In genomic region chr5:73623060-73623459, GRCh38 we compare ENCODE assay signal across 16 cellular contexts. TPM values are rescaled to one million over a fixed set of nuclear protein-coding genes. Genes with fewer than 3 reads are reported as not detected.
A peak's percentile ranks its signal among the peaks of the same experiment; 100 is the strongest.
DNase-seq lines count a peak whose midpoint lies in the region; ATAC-seq, FAIRE-seq and TF ChIP-seq lines count a peak whose summit lies in the region.
"Had no signal": no experiment of that assay in that cellular context is flagged by ENCODE, and none has a peak within 500 bp of the region (broad histone marks: within the 10 kb centered on the region; RNA-seq: fewer than 3 reads in every experiment).

No MANE protein-coding gene starts in this region.

- H3K4me1 ChIP-seq in Panc1 (ENCODE audit: control insufficient read depth, insufficient read depth, low read length) (peaks cover 33% of the 10 kb centered on the region), K562 (replicated peaks in 1 of 2; ENCODE audit: control insufficient read depth in 2 of 2, insufficient read depth in 2 of 2, low read length in 2 of 2) (peaks cover 0 to 10% of the 10 kb centered on the region in 2 experiments; a peak in 1 of 5 replicates), osteoblast (ENCODE audit: insufficient read depth, low read length) (no peaks in the 10 kb centered on the region)

- whole genome bisulfite sequencing in K562 (ENCODE audit: insufficient coverage, low coverage, missing lambda C conversion rate): 3% methylated on average over 2 of the region's 2 CpGs

- CTCF ChIA-PET in Panc1 (lab: Charles Lee) (no interaction called here), K562 (lab: Yijun Ruan, JAX; ENCODE audit: low intra/inter-chr PET ratio) (no interaction called here)

- H4K20me1 ChIP-seq in K562 (replicated peaks; ENCODE audit: control insufficient read depth, insufficient read depth, low read length) (no peaks in the 10 kb centered on the region), osteoblast (ENCODE audit: insufficient read depth, low read length) (no peaks in the 10 kb centered on the region)

- in situ Hi-C loops in Panc1 (cut with HindIII; ENCODE audit: low pct_unique_long_range_greater_than_20kb, low sequenced_read_pairs) (no loop called here), K562 (cut with MboI) (no loop called here)

- H3K27ac ChIP-seq in Panc1 (ENCODE audit: low read length) (peak overlapping the region; percentile 98; the same call in 1 of the 2 replicates), K562 (ENCODE audit: extremely low read depth, low read depth, low read length) (no peak overlapping the region), osteoblast (ENCODE audit: low read depth, low read length) (no peak overlapping the region)
- H3K27ac ChIP-seq: C4-2B had no signal

- TF ChIP-seq POLR2A in K562 (conservative IDR thresholded peaks at IDR 0.05): no peak

- H3K9me3 ChIP-seq in Panc1 (ENCODE audit: control insufficient read depth, insufficient read depth, low read depth, low read length): no peaks in the 10 kb centered on the region
- no peaks in the 10 kb centered on the region for H3K9me3 ChIP-seq in K562 (replicated peaks; ENCODE audit: control insufficient read depth, insufficient read depth, low read depth, low read length)
- no peaks in the 10 kb centered on the region for H3K9me3 ChIP-seq in osteoblast (ENCODE audit: low read depth, low read length)

- H2AFZ ChIP-seq in K562 (ENCODE audit: low read depth, low read length) (no peak overlapping the region), osteoblast (ENCODE audit: low read length) (no peak overlapping the region)

- H3K4me3 ChIP-seq in Panc1 (ENCODE audit: low read depth in 2 of 2, low read length in 2 of 2) (no peak overlapping the region), K562 (no peak overlapping the region), osteoblast (ENCODE audit: insufficient read depth, low read length) (no peak overlapping the region)

- POLR2A ChIA-PET in Panc1 (lab: Charles Lee) (interaction anchor here (0.6 kb wide), 1 partner anchor 31 kb away, joined by 3 read pairs; no protein-coding TSS in a partner anchor), K562 (lab: Yijun Ruan, JAX) (no interaction called here)

- no peak for FAIRE-seq in K562 (lab: Jason Lieb, UNC)
- no peak for FAIRE-seq in D721Med (lab: Jason Lieb, UNC)
- FAIRE-seq: A204.1, HTR-8/SVneo had no signal

- intact Hi-C loops in Panc1 (cut with micrococcal nuclease; ENCODE audit: unreplicated experiment): no loop called here
- intact Hi-C loops in K562 (cut with micrococcal nuclease): no loop called here

- ATAC-seq in Panc1 (no peak), K562 (no peak)

- H3K9ac ChIP-seq in K562 (ENCODE audit: insufficient read depth in 1 of 2, low read depth in 2 of 2, low read length in 2 of 2): no peak overlapping the region

- TF ChIP-seq RAD21 in K562 (CRISPR knock-in tag; conservative IDR thresholded peaks at IDR 0.05 in 1 of 2, IDR thresholded peaks at IDR 0.05 in 1 of 2): no peak

- BruUV-seq in Panc1 (replicated peaks; lab: Mats Ljungman, UMichigan) (no TSS peak), K562 (replicated peaks; lab: Mats Ljungman, UMichigan) (no TSS peak)

- H3K79me2 ChIP-seq in K562 (ENCODE audit: control insufficient read depth, insufficient read depth, low read length) (no peaks in the 10 kb centered on the region), osteoblast (ENCODE audit: insufficient read depth, low read length) (peaks cover 21% of the 10 kb centered on the region)

- H3K27me3 ChIP-seq in Panc1 (ENCODE audit: control insufficient read depth, insufficient read depth, low read length): no peaks in the 10 kb centered on the region
- peaks cover 25 to 29% of the 10 kb centered on the region in 2 experiments for H3K27me3 ChIP-seq in K562 (ENCODE audit: control insufficient read depth in 2 of 2, insufficient read depth in 2 of 2, low read length in 2 of 2)
- H3K27me3 ChIP-seq in osteoblast (ENCODE audit: insufficient read depth, low read length): no peaks in the 10 kb centered on the region

- H3K4me2 ChIP-seq in K562 (ENCODE audit: insufficient read depth, low read length): no peak overlapping the region
- no peak overlapping the region for H3K4me2 ChIP-seq in osteoblast (ENCODE audit: insufficient read depth, low read length)

- H3K9me1 ChIP-seq in K562 (ENCODE audit: control insufficient read depth, insufficient read depth, low read length): no peaks in the 10 kb centered on the region

- TF ChIP-seq EP300 in K562 (IDR thresholded peaks at IDR 0.05; ENCODE audit: low read length): no peak

- H3K36me3 ChIP-seq in Panc1 (ENCODE audit: control insufficient read depth, insufficient read depth, low read length) (no peaks in the 10 kb centered on the region), K562 (ENCODE audit: control insufficient read depth, insufficient read depth, low read length) (no peaks in the 10 kb centered on the region), osteoblast (ENCODE audit: insufficient read depth, low read length) (no peaks in the 10 kb centered on the region)

- TF ChIP-seq CTCF in Panc1 (IDR thresholded peaks at IDR 0.05): no peak
- no peak for TF ChIP-seq CTCF in K562 (IDR thresholded peaks at IDR 0.05 in 2 of 3, conservative IDR thresholded peaks at IDR 0.05 in 1 of 3; ENCODE audit: insufficient read depth in 2 of 3, low read depth in 1 of 3, low read length in 3 of 3)
- TF ChIP-seq CTCF in osteoblast (IDR thresholded peaks at IDR 0.05; ENCODE audit: extremely low read depth, low read depth, low read length): no peak
- TF ChIP-seq CTCF in D721Med (IDR thresholded peaks at IDR 0.05; ENCODE audit: insufficient read depth, missing control alignments): no peak

- DNase-seq in Panc1 (ENCODE audit: low read depth, low spot score) (no peak), K562 (ENCODE audit: extremely low read depth in 1 of 4, low spot score in 3 of 4) (no peak), osteoblast (ENCODE audit: insufficient read length, low spot score, missing footprints) (peak; percentile 49), NCI-H146 (lab: John Stamatoyannopoulos, UW) (no peak), D721Med (ENCODE audit: insufficient read length, low spot score) (no peak)
- no peak for DNase-seq in stimulated activated CD4-positive, alpha-beta T cell treated with anti-CD3 and anti-CD28 coated beads, Interleukin-4, amount 100 ng/mL, for 24 hours
- DNase-seq: AML-193; CD4-positive, alpha-beta T cell; DMS79 treated with DMSO at 0.1 percent for 48 hours; GF-D8; GOT3; H9 had no signal

RNA-seq across cellular contexts. Expression of gene ARHGEF28, which starts 2.9 kb away (rescaled TPM):
- total RNA-seq in Panc1 (2021; ENCODE audit: unreplicated experiment): 34.8 TPM
- 14.1 TPM for polyA plus RNA-seq in Panc1 (2012; ENCODE audit: insufficient read length)
- 0.26 TPM in 1 of 2 replicates, not detected in the other for total RNA-seq in K562 (2011; cell fraction: chromatin; rRNA removed; ENCODE audit: low replicate concordance)
- total RNA-seq in K562 (2011; cell fraction: nucleolus; rRNA removed): 0.13 TPM in 1 of 2 replicates, not detected in the other
- total RNA-seq in K562 (2011; cell fraction: nucleoplasm; rRNA removed): not detected in 2 replicates
- total RNA-seq in K562 (2014; rRNA removed): not detected in 2 replicates
- not detected in 2 replicates for total RNA-seq in K562 (2014; rRNA removed; fragmentation: Illumina TruSeq; extraction: Trizol)
- total RNA-seq in K562 (2015; rRNA removed; fragmentation: Illumina TruSeq; extraction: Trizol): not detected in 2 replicates
- 0.07 and 0.27 TPM in 2 replicates for total RNA-seq in K562 (2021)
- polyA plus RNA-seq in K562 (2011; rRNA removed): not detected in 2 replicates
- polyA plus RNA-seq in K562 (2011; cell fraction: cytosol; rRNA removed): 0.01 TPM in 1 of 2 replicates, not detected in the other
- 0.01 and 0.06 TPM in 2 replicates for polyA plus RNA-seq in K562 (2011; cell fraction: nucleus; rRNA removed)
- 0.03 TPM in 1 of 2 replicates, not detected in the other for polyA plus RNA-seq in K562 (2012)
- polyA plus RNA-seq in K562 (2014; fragmentation: Illumina TruSeq; extraction: Trizol): not detected in 2 replicates
- polyA plus RNA-seq in K562 (2014; fragmentation: Nextera tagmentation; extraction: Ambion mirVana): not detected
- not detected in 2 replicates for polyA plus RNA-seq in K562 (2014; rRNA removed)
- polyA minus RNA-seq in K562 (2011; rRNA and poly(A)+ RNA removed): 0.21 TPM in 1 of 2 replicates, not detected in the other
- polyA minus RNA-seq in K562 (2011; cell fraction: cytosol; rRNA and poly(A)+ RNA removed): 1.0 TPM in 1 of 2 replicates, not detected in the other
- 0.11 TPM in 1 of 2 replicates, not detected in the other for polyA minus RNA-seq in K562 (2011; cell fraction: nucleus; rRNA and poly(A)+ RNA removed)
- total RNA-seq in osteoblast: 56.9 and 64.4 TPM in 2 replicates
- total RNA-seq: CD4-positive, alpha-beta T cell had no signal
- polyA plus RNA-seq: IgD-negative memory B cell had no signal

RNA-seq across cellular contexts. Expression of gene UTP15, which starts 57.5 kb away (rescaled TPM):
- 38.8 TPM for total RNA-seq in Panc1 (2021; ENCODE audit: unreplicated experiment)
- polyA plus RNA-seq in Panc1 (2012; ENCODE audit: insufficient read length): 8.5 TPM
- 61.0 and 102 TPM in 2 replicates for total RNA-seq in K562 (2011; cell fraction: chromatin; rRNA removed; ENCODE audit: low replicate concordance)
- 38.4 and 42.2 TPM in 2 replicates for total RNA-seq in K562 (2011; cell fraction: nucleolus; rRNA removed)
- total RNA-seq in K562 (2011; cell fraction: nucleoplasm; rRNA removed): 64.7 and 82.1 TPM in 2 replicates
- total RNA-seq in K562 (2014; rRNA removed): 28.1 and 31.2 TPM in 2 replicates
- total RNA-seq in K562 (2014; rRNA removed; fragmentation: Illumina TruSeq; extraction: Trizol): 46.2 and 55.4 TPM in 2 replicates
- total RNA-seq in K562 (2015; rRNA removed; fragmentation: Illumina TruSeq; extraction: Trizol): 38.3 and 46.7 TPM in 2 replicates
- total RNA-seq in K562 (2021): 38.9 and 51.0 TPM in 2 replicates
- polyA plus RNA-seq in K562 (2011; rRNA removed): 24.0 and 33.8 TPM in 2 replicates
- polyA plus RNA-seq in K562 (2011; cell fraction: cytosol; rRNA removed): 9.8 and 15.8 TPM in 2 replicates
- polyA plus RNA-seq in K562 (2011; cell fraction: nucleus; rRNA removed): 43.1 and 48.3 TPM in 2 replicates
- 6.7 and 24.7 TPM in 2 replicates for polyA plus RNA-seq in K562 (2012)
- 29.8 and 37.0 TPM in 2 replicates for polyA plus RNA-seq in K562 (2014; fragmentation: Illumina TruSeq; extraction: Trizol)
- 10 to 100 TPM; 28.1 to 49.3 TPM for polyA plus RNA-seq in K562 (2014; fragmentation: Nextera tagmentation; extraction: Ambion mirVana)
- 33.7 and 34.1 TPM in 2 replicates for polyA plus RNA-seq in K562 (2014; rRNA removed)
- polyA minus RNA-seq in K562 (2011; rRNA and poly(A)+ RNA removed): 60.0 and 62.1 TPM in 2 replicates
- 15.7 and 19.6 TPM in 2 replicates for polyA minus RNA-seq in K562 (2011; cell fraction: cytosol; rRNA and poly(A)+ RNA removed)
- 69.1 and 104 TPM in 2 replicates for polyA minus RNA-seq in K562 (2011; cell fraction: nucleus; rRNA and poly(A)+ RNA removed)
- total RNA-seq in osteoblast: 20.6 and 24.2 TPM in 2 replicates

RNA-seq across cellular contexts. Expression of gene ANKRA2, which starts 57.6 kb away (rescaled TPM):
- 6.7 TPM for total RNA-seq in Panc1 (2021; ENCODE audit: unreplicated experiment)
- polyA plus RNA-seq in Panc1 (2012; ENCODE audit: insufficient read length): 8.6 TPM
- 24.0 and 49.2 TPM in 2 replicates for total RNA-seq in K562 (2011; cell fraction: chromatin; rRNA removed; ENCODE audit: low replicate concordance)
- total RNA-seq in K562 (2011; cell fraction: nucleolus; rRNA removed): 20.5 and 24.2 TPM in 2 replicates
- total RNA-seq in K562 (2011; cell fraction: nucleoplasm; rRNA removed): 19.1 and 29.8 TPM in 2 replicates
- total RNA-seq in K562 (2014; rRNA removed): 9.8 and 9.9 TPM in 2 replicates
- total RNA-seq in K562 (2014; rRNA removed; fragmentation: Illumina TruSeq; extraction: Trizol): 15.8 and 20.2 TPM in 2 replicates
- 7.9 and 8.9 TPM in 2 replicates for total RNA-seq in K562 (2015; rRNA removed; fragmentation: Illumina TruSeq; extraction: Trizol)
- total RNA-seq in K562 (2021): 8.5 and 13.5 TPM in 2 replicates
- 24.6 and 28.7 TPM in 2 replicates for polyA plus RNA-seq in K562 (2011; rRNA removed)
- 6.1 and 8.0 TPM in 2 replicates for polyA plus RNA-seq in K562 (2011; cell fraction: cytosol; rRNA removed)
- polyA plus RNA-seq in K562 (2011; cell fraction: nucleus; rRNA removed): 29.0 and 43.6 TPM in 2 replicates
- 7.4 and 11.8 TPM in 2 replicates for polyA plus RNA-seq in K562 (2012)
- 10.5 and 11.7 TPM in 2 replicates for polyA plus RNA-seq in K562 (2014; fragmentation: Illumina TruSeq; extraction: Trizol)
- polyA plus RNA-seq in K562 (2014; fragmentation: Nextera tagmentation; extraction: Ambion mirVana): 10 to 100 TPM; 11.9 to 16.4 TPM
- polyA plus RNA-seq in K562 (2014; rRNA removed): 12.3 and 12.8 TPM in 2 replicates
- 15.7 and 16.5 TPM in 2 replicates for polyA minus RNA-seq in K562 (2011; rRNA and poly(A)+ RNA removed)
- 8.0 and 8.2 TPM in 2 replicates for polyA minus RNA-seq in K562 (2011; cell fraction: cytosol; rRNA and poly(A)+ RNA removed)
- 21.0 and 35.0 TPM in 2 replicates for polyA minus RNA-seq in K562 (2011; cell fraction: nucleus; rRNA and poly(A)+ RNA removed)
- 25.3 and 36.2 TPM in 2 replicates for total RNA-seq in osteoblast

Comparison
In these comparisons a context has a peak if more than half of its experiments do, and no peak if none do; other contexts are left out.
1. RNA of gene ARHGEF28, which starts 2.9 kb away (total RNA-seq): 56.9 to 64.4 TPM in osteoblast and 34.8 TPM in Panc1 (single experiment); 0.07 to 0.27 TPM in K562; every median in the first group is over 10 times any median in the second.